ENCODE assay signal across 22 cellular contexts in the genomic region with DNA sequence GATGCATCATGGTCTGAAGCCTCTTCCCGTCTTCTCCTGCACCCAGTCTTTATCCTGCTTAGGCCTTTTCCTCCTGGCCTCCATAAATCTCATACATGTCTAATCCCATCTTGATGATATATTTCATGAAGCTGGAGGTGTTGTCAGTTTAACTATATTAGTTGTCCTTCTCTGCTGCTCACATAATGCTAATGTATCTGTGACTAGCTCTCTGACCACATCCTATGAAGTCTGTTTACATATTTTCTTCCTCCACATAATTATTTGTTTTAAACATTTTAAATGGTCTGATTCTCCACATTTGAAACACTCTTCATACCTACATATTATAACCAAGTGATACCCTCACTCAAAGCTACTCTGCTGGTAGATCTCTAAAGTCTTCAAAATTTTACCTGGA.
"Had no signal": no experiment of that assay in that cellular context is flagged by ENCODE, and none has a peak within 500 bp of the region (broad histone marks: within the 10 kb centered on the region; RNA-seq: fewer than 3 reads in every experiment).

No MANE protein-coding gene starts in this region.

- H3K36me3 ChIP-seq: SJSA1 had no signal

- ATAC-seq: activated naive CD4-positive, alpha-beta T cell treated with anti-CD3 and anti-CD28 coated beads, Interleukin-2, amount 50 U/mL, for 72 hours; activated naive CD8-positive, alpha-beta T cell treated with anti-CD3 and anti-CD28 coated beads, Interleukin-2, amount 50 U/mL, for 24 hours; activated T-cell treated with anti-CD3 and anti-CD28 coated beads, Interleukin-2, amount 50 U/mL, for 4 hours; T-helper 17 cell had no signal

- H3K9me3 ChIP-seq: SJSA1 had no signal

- H3K27me3 ChIP-seq: SJSA1 had no signal

- DNase-seq: activated B cell treated with CpG ODN at 0.5 μM for 24 hours; activated CD4-positive, alpha-beta memory T cell treated with anti-CD3 and anti-CD28 coated beads for 36 hours; activated CD4-positive, alpha-beta T cell treated with anti-CD3 and anti-CD28 coated beads, Interleukin-2, amount 10 ng/mL, durations not matched to agents 7 days and 5 days; activated CD8-positive, alpha-beta memory T cell treated with anti-CD3 and anti-CD28 coated beads for 24 hours; activated effector memory CD4-positive, alpha-beta T cell treated with anti-CD3 and anti-CD28 coated beads, Interleukin-2, amount 50 U/mL, for 16 hours; activated naive CD4-positive, alpha-beta T cell treated with Interleukin-2 at 50 U/mL for 16 hours; activated naive CD8-positive, alpha-beta T cell treated with anti-CD3 and anti-CD28 coated beads, Interleukin-2, amount 50 U/mL, for 24 hours; activated T-cell treated with anti-CD3 and anti-CD28 coated beads, Interleukin-2, amount 50 U/mL, for 4 hours; amniotic stem cell; NCI-H1105 treated with DMSO at 0.1 percent for 48 hours; NCI-H1436 treated with DMSO at 0.1 percent for 48 hours; NCI-H187; NCI-H2081; NCI-H226; NCI-H526; NCI-H774; NK-92 treated with Interleukin-12 subunit alpha and Interleukin-12 subunit beta, amount 100 ng/mL, for 24 hours; SHP77; T-helper 17 cell; T-helper 9 cell had no signal

- H3K4me3 ChIP-seq: SJSA1 had no signal

- H3K27ac ChIP-seq: SJSA1 had no signal

- H3K4me1 ChIP-seq: SJSA1 had no signal
